ENCODE assay signal across 16 cellular contexts in the genomic region with DNA sequence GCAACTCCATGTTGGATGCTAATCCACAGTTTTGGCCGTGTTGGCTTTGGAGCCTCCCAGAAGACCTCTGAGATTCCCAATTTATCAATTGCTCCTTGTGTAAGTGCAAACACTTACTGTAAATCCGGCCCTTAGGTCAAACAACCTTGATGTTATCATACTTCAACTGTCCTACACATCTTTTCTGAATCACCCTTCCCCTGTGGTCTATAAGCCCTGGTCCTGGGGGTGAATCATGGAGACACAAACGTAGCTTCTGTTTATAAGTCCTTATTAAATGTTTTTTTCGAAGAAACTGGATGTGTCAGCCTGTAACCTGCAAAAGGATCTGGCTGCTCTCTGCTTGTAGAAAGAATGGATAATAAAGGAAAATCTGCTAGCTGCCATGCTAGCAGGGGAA. TPM values are rescaled to one million over a fixed set of nuclear protein-coding genes. Genes with fewer than 3 reads are reported as not detected.
A peak's percentile ranks its signal among the peaks of the same experiment; 100 is the strongest.
DNase-seq lines count a peak whose midpoint lies in the region; ATAC-seq and TF ChIP-seq lines count a peak whose summit lies in the region.
"Had no signal": no experiment of that assay in that cellular context is flagged by ENCODE, and none has a peak within 500 bp of the region (broad histone marks: within the 10 kb centered on the region; RNA-seq: fewer than 3 reads in every experiment).

No MANE protein-coding gene starts in this region.

- no peak overlapping the region for H3K9ac ChIP-seq in neural progenitor cell

- DNase-seq in activated T-cell treated with anti-CD3 and anti-CD28 coated beads, Interleukin-2, amount 50 U/mL, for 24 hours: no peak
- no peak for DNase-seq in activated T-cell treated with anti-CD3 and anti-CD28 coated beads, Interleukin-2, amount 50 U/mL, for 1 hour
- DNase-seq in activated CD4-positive, alpha-beta memory T cell treated with anti-CD3 and anti-CD28 coated beads for 36 hours: no peak
- DNase-seq in fibroblast of mammary gland (ENCODE audit: low read depth): peak; percentile 21
- DNase-seq in stimulated activated naive B cell treated with anti-CD40 and anti-IgM and Interleukin-4, amounts not matched to agents 10 μg/mL and 1 μg/mL and 100 μg/mL, for 72 hours: no peak
- no peak for DNase-seq in neural progenitor cell (ENCODE audit: low spot score)
- DNase-seq in iPS-NIHi11 (ENCODE audit: low spot score): no peak
- DNase-seq: dorsolateral prefrontal cortex, left colon, NCI-H146, NCI-H446 treated with DMSO at 0.1 percent for 48 hours, OCI-M1, thyroid gland, WERI-Rb-1 had no signal

- no peaks in the 10 kb centered on the region for H3K9me3 ChIP-seq in neural progenitor cell (ENCODE audit: low read depth)
- H3K9me3 ChIP-seq: thyroid gland had no signal

- peak overlapping the region; percentile 94 for H3K4me3 Mint-ChIP-seq in activated T-cell treated with anti-CD3 and anti-CD28 coated beads, Interleukin-2, amount 50 U/mL, for 24 hours
- H3K4me3 Mint-ChIP-seq in activated CD4-positive, alpha-beta memory T cell treated with anti-CD3 and anti-CD28 coated beads for 36 hours: peak overlapping the region; percentile 82
- peak overlapping the region; percentile 86 to 90 for H3K4me3 Mint-ChIP-seq in stimulated activated naive B cell treated with anti-CD40 and anti-IgM and Interleukin-4, amounts not matched to agents 10 μg/mL and 1 μg/mL and 100 μg/mL, for 72 hours
- H3K4me3 Mint-ChIP-seq in neural progenitor cell: no peak overlapping the region

- H3F3A ChIP-seq in neural progenitor cell (ENCODE audit: low read depth): peaks cover 10% of the 10 kb centered on the region

- peaks cover 55% of the 10 kb centered on the region for H3K27me3 ChIP-seq in neural progenitor cell
- H3K27me3 ChIP-seq: thyroid gland had no signal

- H3K79me2 ChIP-seq in neural progenitor cell (ENCODE audit: low read depth): no peaks in the 10 kb centered on the region

- no peaks in the 10 kb centered on the region for H3K36me3 ChIP-seq in neural progenitor cell
- H3K36me3 ChIP-seq: thyroid gland, WERI-Rb-1 had no signal

- H3K4me1 Mint-ChIP-seq in activated T-cell treated with anti-CD3 and anti-CD28 coated beads, Interleukin-2, amount 50 U/mL, for 24 hours (ENCODE audit: low read depth): peaks cover 81% of the 10 kb centered on the region
- H3K4me1 Mint-ChIP-seq in activated CD4-positive, alpha-beta memory T cell treated with anti-CD3 and anti-CD28 coated beads for 36 hours (ENCODE audit: low read depth): peaks cover 68% of the 10 kb centered on the region
- H3K4me1 Mint-ChIP-seq in stimulated activated naive B cell treated with anti-CD40 and anti-IgM and Interleukin-4, amounts not matched to agents 10 μg/mL and 1 μg/mL and 100 μg/mL, for 72 hours: peaks cover 60 to 91% of the 10 kb centered on the region in 2 donors
- peaks cover 9% of the 10 kb centered on the region for H3K4me1 Mint-ChIP-seq in neural progenitor cell

- no peaks in the 10 kb centered on the region for H3K4me1 ChIP-seq in neural progenitor cell

- H3K9me3 Mint-ChIP-seq in activated T-cell treated with anti-CD3 and anti-CD28 coated beads, Interleukin-2, amount 50 U/mL, for 24 hours: no peaks in the 10 kb centered on the region
- no peaks in the 10 kb centered on the region for H3K9me3 Mint-ChIP-seq in activated CD4-positive, alpha-beta memory T cell treated with anti-CD3 and anti-CD28 coated beads for 36 hours
- no peaks in the 10 kb centered on the region for H3K9me3 Mint-ChIP-seq in stimulated activated naive B cell treated with anti-CD40 and anti-IgM and Interleukin-4, amounts not matched to agents 10 μg/mL and 1 μg/mL and 100 μg/mL, for 72 hours
- no peaks in the 10 kb centered on the region for H3K9me3 Mint-ChIP-seq in neural progenitor cell

- H3K4me3 ChIP-seq in fibroblast of mammary gland (ENCODE audit: control insufficient read depth, low read depth, low read length) (no peak overlapping the region), neural progenitor cell (no peak overlapping the region)
- H3K4me3 ChIP-seq: thyroid gland had no signal

- H3K36me3 Mint-ChIP-seq in activated T-cell treated with anti-CD3 and anti-CD28 coated beads, Interleukin-2, amount 50 U/mL, for 24 hours (ENCODE audit: low read depth): peaks cover 48% of the 10 kb centered on the region
- peaks cover 49% of the 10 kb centered on the region for H3K36me3 Mint-ChIP-seq in activated CD4-positive, alpha-beta memory T cell treated with anti-CD3 and anti-CD28 coated beads for 36 hours
- peaks cover 43 to 53% of the 10 kb centered on the region in 2 donors for H3K36me3 Mint-ChIP-seq in stimulated activated naive B cell treated with anti-CD40 and anti-IgM and Interleukin-4, amounts not matched to agents 10 μg/mL and 1 μg/mL and 100 μg/mL, for 72 hours
- H3K36me3 Mint-ChIP-seq in neural progenitor cell: no peaks in the 10 kb centered on the region

- TF ChIP-seq CTCF in fibroblast of mammary gland (conservative IDR thresholded peaks at IDR 0.05; ENCODE audit: control insufficient read depth, insufficient read depth, low read depth, low read length) (no peak), neural progenitor cell (IDR thresholded peaks at IDR 0.05) (no peak)

- H3K4me2 ChIP-seq in neural progenitor cell: no peak overlapping the region

- no peak for ATAC-seq in stimulated activated naive B cell treated with anti-CD40 and anti-IgM and Interleukin-4, amounts not matched to agents 10 μg/mL and 1 μg/mL and 100 μg/mL, for 72 hours (replicated peaks)
- ATAC-seq in HG03520 (IDR thresholded peaks at IDR 0.05; ENCODE audit: unreplicated experiment): no peak
- ATAC-seq: left colon, SK-N-SH treated with all-trans-retinoic acid at 6 μM for 48 hours had no signal

- POLR2A ChIA-PET in activated CD4-positive, alpha-beta memory T cell treated with anti-CD3 and anti-CD28 coated beads for 36 hours (lab: Charles Lee): interaction anchor here (2.5 to 7.7 kb wide), 3 partner anchors 14 to 33 kb away, joined by 11 to 265 read pairs (median 19); no protein-coding TSS in a partner anchor

- peaks cover 6% of the 10 kb centered on the region for H4K20me1 ChIP-seq in neural progenitor cell (ENCODE audit: low read depth)

- H3K27ac Mint-ChIP-seq in activated T-cell treated with anti-CD3 and anti-CD28 coated beads, Interleukin-2, amount 50 U/mL, for 24 hours: peak overlapping the region; percentile 98
- peak overlapping the region; percentile 97 for H3K27ac Mint-ChIP-seq in activated CD4-positive, alpha-beta memory T cell treated with anti-CD3 and anti-CD28 coated beads for 36 hours
- peak overlapping the region; percentile 100 for H3K27ac Mint-ChIP-seq in stimulated activated naive B cell treated with anti-CD40 and anti-IgM and Interleukin-4, amounts not matched to agents 10 μg/mL and 1 μg/mL and 100 μg/mL, for 72 hours
- no peak overlapping the region for H3K27ac Mint-ChIP-seq in neural progenitor cell

- CTCF ChIA-PET in activated CD4-positive, alpha-beta memory T cell treated with anti-CD3 and anti-CD28 coated beads for 36 hours (lab: Charles Lee): interaction anchor here (0.7 to 9.0 kb wide), 7 partner anchors 11 to 657 kb away, joined by 3 to 92 read pairs (median 5); a partner anchor contains a TSS

- no peak overlapping the region for H2AFZ ChIP-seq in neural progenitor cell (replicated peaks)

- no peak overlapping the region for H3K27ac ChIP-seq in neural progenitor cell
- H3K27ac ChIP-seq: dorsolateral prefrontal cortex, WERI-Rb-1 had no signal

- intact Hi-C loops in activated CD4-positive, alpha-beta memory T cell treated with anti-CD3 and anti-CD28 coated beads for 36 hours (cut with micrococcal nuclease): no loop called here

- H3K27me3 Mint-ChIP-seq in activated T-cell treated with anti-CD3 and anti-CD28 coated beads, Interleukin-2, amount 50 U/mL, for 24 hours: no peaks in the 10 kb centered on the region
- H3K27me3 Mint-ChIP-seq in activated CD4-positive, alpha-beta memory T cell treated with anti-CD3 and anti-CD28 coated beads for 36 hours: no peaks in the 10 kb centered on the region
- H3K27me3 Mint-ChIP-seq in stimulated activated naive B cell treated with anti-CD40 and anti-IgM and Interleukin-4, amounts not matched to agents 10 μg/mL and 1 μg/mL and 100 μg/mL, for 72 hours: no peaks in the 10 kb centered on the region
- H3K27me3 Mint-ChIP-seq in neural progenitor cell (ENCODE audit: insufficient read depth, low read depth): peaks cover 19% of the 10 kb centered on the region

RNA-seq across cellular contexts. Expression of a gene that starts 1.7 kb away (rescaled TPM):
- 100 to 1,000 TPM; 114 to 117 TPM for total RNA-seq in activated CD4-positive, alpha-beta memory T cell treated with anti-CD3 and anti-CD28 coated beads for 36 hours
- total RNA-seq in neural progenitor cell (ENCODE audit: low replicate concordance): 0.12 TPM in 1 of 2 replicates, not detected in the other

RNA-seq across cellular contexts. Expression of a gene that starts 55.3 kb away (rescaled TPM):
- 1 to 10 TPM; 2.0 to 2.6 TPM for total RNA-seq in activated CD4-positive, alpha-beta memory T cell treated with anti-CD3 and anti-CD28 coated beads for 36 hours
- total RNA-seq in neural progenitor cell (ENCODE audit: low replicate concordance): 0.22 TPM in 1 of 2 replicates, not detected in the other

Comparison
In these comparisons a context has a peak if more than half of its experiments do, and no peak if none do; other contexts are left out.
1. RNA of a gene that starts 1.7 kb away (total RNA-seq): 114 to 117 TPM in activated CD4-positive, alpha-beta memory T cell treated with anti-CD3 and anti-CD28 coated beads for 36 hours; 0.12 TPM in neural progenitor cell; every median in the first group is over 100 times any median in the second.